ENCODE assay signal across 35 cellular contexts in genomic region chr2:236306825-236307540, GRCh38. TPM values are rescaled to one million over a fixed set of nuclear protein-coding genes. Genes with fewer than 3 reads are reported as not detected.
"Had no signal": no experiment of that assay in that cellular context is flagged by ENCODE, and none has a peak within 500 bp of the region (broad histone marks: within the 10 kb centered on the region; RNA-seq: fewer than 3 reads in every experiment).

No MANE protein-coding gene starts in this region.

- H3K9me3 ChIP-seq: left lung, neutrophil, ovary, testis, thyroid gland, transverse colon, upper lobe of left lung, vagina had no signal

- H3K36me3 ChIP-seq: left lung, neutrophil, ovary, stomach, thyroid gland, transverse colon, upper lobe of left lung, vagina had no signal

- DNase-seq: hippocampal formation; kidney glomerular epithelial cell; left cardiac atrium; left lung; mesendoderm; naive B cell; natural killer cell; nephron progenitor cell; occipital lobe; ovary; right cardiac atrium; stimulated activated CD4-positive, alpha-beta T cell treated with anti-CD3 and anti-CD28 coated beads, Interleukin-12 subunit alpha, Interleukin-12 subunit beta, amount 100 ng/mL, for 4 hours; stimulated activated CD4-positive, alpha-beta T cell treated with anti-CD3 and anti-CD28 coated beads, Interleukin-15, amount 100 ng/mL, for 24 hours; stimulated activated CD4-positive, alpha-beta T cell treated with anti-CD3 and anti-CD28 coated beads, Interleukin-2, amount 100 ng/mL, for 24 hours; stimulated activated CD4-positive, alpha-beta T cell treated with anti-CD3 and anti-CD28 coated beads, Interleukin-4, amount 100 ng/mL, for 1 hour; stimulated activated naive B cell treated with anti-CD40 and anti-IgM and Interleukin-4, amounts not matched to agents 10 μg/mL and 1 μg/mL and 100 μg/mL, for 72 hours; stimulated activated naive CD8-positive, alpha-beta T cell treated with anti-CD3 and anti-CD28 coated beads, Interleukin-15, Interleukin-2, amounts not matched to agents 100 U/mL and 50 U/mL, for 24 hours; stomach; testis; thyroid gland; transverse colon; upper lobe of left lung had no signal

- H3K4me1 Mint-ChIP-seq: mesothelial cell of epicardium; naive B cell; natural killer cell; stimulated activated naive B cell treated with anti-CD40 and anti-IgM and Interleukin-4, amounts not matched to agents 10 μg/mL and 1 μg/mL and 100 μg/mL, for 72 hours had no signal

- H3K4me3 Mint-ChIP-seq: mesothelial cell of epicardium; naive B cell; natural killer cell; nephron progenitor cell; stimulated activated naive B cell treated with anti-CD40 and anti-IgM and Interleukin-4, amounts not matched to agents 10 μg/mL and 1 μg/mL and 100 μg/mL, for 72 hours had no signal

- FAIRE-seq: keratinocyte had no signal

- H3K4me3 ChIP-seq: left lung, lung, ovary, skin epidermis, stomach, testis, thyroid gland, transverse colon, upper lobe of left lung, vagina had no signal

- H3K27ac ChIP-seq: left lung, neutrophil, ovary, skin epidermis, stomach, testis, thyroid gland, transverse colon, upper lobe of left lung, vagina had no signal

- H3K4me1 ChIP-seq: left lung, stomach, testis, thyroid gland, transverse colon, upper lobe of left lung, vagina had no signal

- H3K9me3 Mint-ChIP-seq: mesothelial cell of epicardium; natural killer cell; nephron progenitor cell; stimulated activated naive B cell treated with anti-CD40 and anti-IgM and Interleukin-4, amounts not matched to agents 10 μg/mL and 1 μg/mL and 100 μg/mL, for 72 hours had no signal

- ATAC-seq: left cardiac atrium; left lung; natural killer cell; right cardiac atrium; sciatic nerve; stimulated activated naive B cell treated with anti-CD40 and anti-IgM and Interleukin-4, amounts not matched to agents 10 μg/mL and 1 μg/mL and 100 μg/mL, for 72 hours; stimulated activated naive CD8-positive, alpha-beta T cell treated with anti-CD3 and anti-CD28 coated beads, Interleukin-15, Interleukin-2, amounts not matched to agents 100 U/mL and 50 U/mL, for 24 hours had no signal

- H3K27me3 ChIP-seq: neutrophil, ovary, testis, thyroid gland, transverse colon, upper lobe of left lung, vagina had no signal

- H3K36me3 Mint-ChIP-seq: mesothelial cell of epicardium; naive B cell; natural killer cell; stimulated activated naive B cell treated with anti-CD40 and anti-IgM and Interleukin-4, amounts not matched to agents 10 μg/mL and 1 μg/mL and 100 μg/mL, for 72 hours had no signal

- H3K27ac Mint-ChIP-seq: mesothelial cell of epicardium; naive B cell; natural killer cell; progenitor cell of endocrine pancreas; stimulated activated naive B cell treated with anti-CD40 and anti-IgM and Interleukin-4, amounts not matched to agents 10 μg/mL and 1 μg/mL and 100 μg/mL, for 72 hours had no signal

RNA-seq across cellular contexts. Expression of gene ASB18, which starts 42.8 kb away (rescaled TPM):
- total RNA-seq: left lung, lower leg skin, lung, mesothelial cell of epicardium, mononuclear cell, natural killer cell, ovary, progenitor cell of endocrine pancreas, pulmonary artery endothelial cell, renal cortical epithelial cell, sciatic nerve, stomach, thyroid gland, transverse colon, upper lobe of left lung, urinary bladder, vagina had no signal
- polyA plus RNA-seq: keratinocyte, lung, ovary, stomach, urinary bladder had no signal
